Comparison of ENCODE assay signal across 8 cellular contexts in the genomic region with DNA sequence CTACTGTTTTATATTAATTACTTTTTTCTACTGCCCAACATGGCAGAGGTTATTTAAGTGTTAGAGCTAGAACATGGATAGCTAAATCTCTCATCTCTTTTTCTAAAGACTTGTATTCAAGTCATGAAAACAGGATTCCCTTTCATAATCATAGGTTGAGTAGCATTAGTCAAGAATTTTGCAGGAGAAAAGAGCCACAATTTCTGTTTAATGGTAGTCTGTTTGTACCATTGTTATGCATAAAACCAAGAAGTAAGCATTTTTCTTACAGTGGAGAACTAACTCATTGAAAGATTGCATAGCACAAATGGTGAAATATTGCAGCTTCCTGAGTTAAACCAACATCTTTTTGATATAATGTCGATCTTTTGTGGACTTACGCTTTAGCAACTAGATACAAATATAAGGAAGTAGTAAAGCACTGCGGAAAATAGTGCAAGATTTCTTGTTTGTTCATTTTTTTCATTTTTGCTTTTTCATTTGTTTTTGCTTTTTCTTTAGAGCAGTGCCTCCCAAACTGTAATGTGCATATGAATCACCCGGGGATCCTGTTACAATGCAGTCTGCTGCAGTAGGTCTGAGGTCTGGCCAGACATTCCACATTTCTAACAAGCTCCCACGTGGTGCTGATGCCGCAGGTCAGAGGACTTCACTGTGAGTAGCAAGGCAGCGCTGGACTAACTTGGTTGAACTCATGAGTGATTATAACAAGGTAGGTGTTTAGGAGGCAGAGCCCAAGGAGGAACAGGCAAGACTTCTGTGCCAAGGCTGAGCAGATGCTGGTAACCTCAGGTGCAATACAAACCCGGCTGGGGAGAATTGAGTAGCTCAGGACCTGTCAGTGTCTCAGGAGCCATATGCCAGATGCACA. TPM values are rescaled to one million over a fixed set of nuclear protein-coding genes. Genes with fewer than 3 reads are reported as not detected.
DNase-seq lines count a peak whose midpoint lies in the region; ATAC-seq, FAIRE-seq and TF ChIP-seq lines count a peak whose summit lies in the region.

No MANE protein-coding gene starts in this region.

- H3K27ac ChIP-seq in neuronal stem cell (replicated peaks; ENCODE audit: low read length): no peak overlapping the region

- no peak overlapping the region for H2BK12ac ChIP-seq in neuronal stem cell (ENCODE audit: low read length)

- no peak overlapping the region for H3K4ac ChIP-seq in neuronal stem cell (ENCODE audit: low read length)

- DNase-seq in ELR (ENCODE audit: low read depth): peak; percentile 93
- DNase-seq in NCI-H460 (ENCODE audit: extremely low read depth, low read depth): peak; percentile 1
- DNase-seq in neuronal stem cell (ENCODE audit: low spot score): no peak
- DNase-seq in KG1 (lab: John Stamatoyannopoulos, UW): no peak
- DNase-seq in Caco-2: no peak
- no peak for DNase-seq in HEK293T (ENCODE audit: extremely low spot score)

- BruUV-seq in Caco-2 (replicated peaks; lab: Mats Ljungman, UMichigan): no TSS peak

- POLR2A ChIA-PET in Caco-2 (lab: Charles Lee): no interaction called here
- POLR2A ChIA-PET in HEK293T (lab: Yijun Ruan, JAX): interaction anchor here (1.4 kb wide), 1 partner anchor 11 kb away, joined by 5 read pairs; no protein-coding TSS in a partner anchor

- no peaks in the 10 kb centered on the region for H3K79me1 ChIP-seq in neuronal stem cell (ENCODE audit: low read depth, low read length)

- H2BK5ac ChIP-seq in neuronal stem cell (ENCODE audit: low read length): no peak overlapping the region

- H3K4me2 ChIP-seq in neuronal stem cell (ENCODE audit: insufficient read depth, low read length, poor library complexity, severe bottlenecking): no peak overlapping the region

- no peak for TF ChIP-seq CTCF in Caco-2 (IDR thresholded peaks at IDR 0.05; ENCODE audit: insufficient read depth in 1 of 2, low read depth in 1 of 2, low read length in 1 of 2, severe bottlenecking in 1 of 2, unreplicated experiment in 1 of 2)

- no peak overlapping the region for H4K91ac ChIP-seq in neuronal stem cell (ENCODE audit: low read depth, low read length, poor library complexity)

- no peak overlapping the region for H3K23ac ChIP-seq in neuronal stem cell (ENCODE audit: low read depth, low read length, poor library complexity)

- H3K4me1 Mint-ChIP-seq in Caco-2 (ENCODE audit: low read depth, unreplicated experiment): no peaks in the 10 kb centered on the region

- peaks cover 0 to 28% (median 17%) of the 10 kb centered on the region in 3 experiments for H3K27me3 ChIP-seq in neuronal stem cell (ENCODE audit: control insufficient read depth in 3 of 3, insufficient read depth in 3 of 3, low read depth in 1 of 3, low read length in 3 of 3)
- H3K27me3 ChIP-seq in Caco-2 (replicated peaks; ENCODE audit: control insufficient read depth, insufficient read depth, low read length): 0 out of 2 replicates have a peak, but pooled peaks cover 3% of the 10 kb centered on the region

- no peaks in the 10 kb centered on the region for H3K36me3 Mint-ChIP-seq in Caco-2 (ENCODE audit: insufficient read depth, unreplicated experiment)

- H2AFZ ChIP-seq in neuronal stem cell (ENCODE audit: low read length): no peak overlapping the region

- no peak overlapping the region for H3K14ac ChIP-seq in neuronal stem cell (ENCODE audit: low read length)

- no peak overlapping the region for H2AK5ac ChIP-seq in neuronal stem cell (ENCODE audit: low read depth, low read length)

- no peak for ATAC-seq in GM18868 (IDR thresholded peaks at IDR 0.05; ENCODE audit: unreplicated experiment)

- CTCF ChIA-PET in Caco-2 (lab: Charles Lee) (no interaction called here), HEK293T (lab: Yijun Ruan, JAX) (no interaction called here)

- no peak overlapping the region for H3K4me3 Mint-ChIP-seq in Caco-2 (ENCODE audit: unreplicated experiment)

- H4K8ac ChIP-seq in neuronal stem cell (ENCODE audit: low read depth, low read length): no peak overlapping the region

- H3K18ac ChIP-seq in neuronal stem cell (ENCODE audit: low read length): peak overlapping the region; percentile 70

- no CpG with 5 or more reads among the region's 8 CpGs for WGBS in neuronal stem cell (ENCODE audit: extremely low coverage in 2 of 2, insufficient read length in 2 of 2, insufficient replicate concordance in 1 of 2), 2 donors

- no peak overlapping the region for H3K9ac ChIP-seq in neuronal stem cell (ENCODE audit: low read depth, low read length, poor library complexity)

- H3K36me3 ChIP-seq in neuronal stem cell (replicated peaks in 1 of 2; ENCODE audit: control insufficient read depth in 2 of 2, insufficient read depth in 2 of 2, low read length in 2 of 2) (no peaks in the 10 kb centered on the region), Caco-2 (ENCODE audit: control insufficient read depth, insufficient read depth, low read length) (no peaks in the 10 kb centered on the region)

- intact Hi-C loops in Caco-2 (cut with micrococcal nuclease; ENCODE audit: unreplicated experiment): no loop called here

- H3K9me3 ChIP-seq in neuronal stem cell (replicated peaks in 1 of 2; ENCODE audit: control insufficient read depth in 2 of 2, insufficient read depth in 1 of 2, low read depth in 1 of 2, low read length in 2 of 2): no peaks in the 10 kb centered on the region
- no peaks in the 10 kb centered on the region for H3K9me3 ChIP-seq in Caco-2

- no peak overlapping the region for H3K27ac Mint-ChIP-seq in Caco-2 (ENCODE audit: unreplicated experiment)

- FAIRE-seq in endometrium (lab: Jason Lieb, UNC): peak; percentile 96

- no peak overlapping the region for H2BK15ac ChIP-seq in neuronal stem cell (ENCODE audit: low read length)

- H3K4me3 ChIP-seq in neuronal stem cell (ENCODE audit: low read length in 2 of 2) (no peak overlapping the region), Caco-2 (ENCODE audit: low read depth, low read length) (no peak overlapping the region)

- H3K4me1 ChIP-seq in neuronal stem cell (ENCODE audit: control insufficient read depth in 2 of 2, insufficient read depth in 1 of 2, low read depth in 1 of 2, low read length in 2 of 2) (peaks cover 3 to 14% of the 10 kb centered on the region in 2 donors), Caco-2 (no peaks in the 10 kb centered on the region)

- no peak overlapping the region for H2BK120ac ChIP-seq in neuronal stem cell (ENCODE audit: low read depth, low read length)

- H3K9me3 Mint-ChIP-seq in Caco-2 (ENCODE audit: unreplicated experiment): no peaks in the 10 kb centered on the region

- H3K27me3 Mint-ChIP-seq in Caco-2 (ENCODE audit: insufficient read depth, unreplicated experiment): peaks cover 56% of the 10 kb centered on the region

TF ChIP-seq in HEK293T, 16 proteins besides CTCF, POLR2A, EP300 and RAD21:
- TF ChIP-seq ELF4 (IDR thresholded peaks at IDR 0.05): no peak
- no peak for TF ChIP-seq L3MBTL2 (conservative IDR thresholded peaks at IDR 0.05)
- no peak for TF ChIP-seq NFRKB (IDR thresholded peaks at IDR 0.05)
- no peak for TF ChIP-seq TARDBP (IDR thresholded peaks at IDR 0.05)
- TF ChIP-seq, protein P1, sequence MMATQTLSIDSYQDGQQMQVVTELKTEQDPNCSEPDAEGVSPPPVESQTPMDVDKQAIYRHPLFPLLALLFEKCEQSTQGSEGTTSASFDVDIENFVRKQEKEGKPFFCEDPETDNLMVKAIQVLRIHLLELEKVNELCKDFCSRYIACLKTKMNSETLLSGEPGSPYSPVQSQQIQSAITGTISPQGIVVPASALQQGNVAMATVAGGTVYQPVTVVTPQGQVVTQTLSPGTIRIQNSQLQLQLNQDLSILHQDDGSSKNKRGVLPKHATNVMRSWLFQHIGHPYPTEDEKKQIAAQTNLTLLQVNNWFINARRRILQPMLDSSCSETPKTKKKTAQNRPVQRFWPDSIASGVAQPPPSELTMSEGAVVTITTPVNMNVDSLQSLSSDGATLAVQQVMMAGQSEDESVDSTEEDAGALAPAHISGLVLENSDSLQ (IDR thresholded peaks at IDR 0.05): no peak
- TF ChIP-seq FOXM1 (IDR thresholded peaks at IDR 0.05; ENCODE audit: borderline replicate concordance): no peak
- TF ChIP-seq CTBP1 (IDR thresholded peaks at IDR 0.05; ENCODE audit: borderline replicate concordance): no peak
- no peak for TF ChIP-seq LEF1 (IDR thresholded peaks at IDR 0.05; ENCODE audit: borderline replicate concordance)
- TF ChIP-seq FOXK2 (IDR thresholded peaks at IDR 0.05): no peak
- TF ChIP-seq ARNT (IDR thresholded peaks at IDR 0.05): no peak
- no peak for TF ChIP-seq HDGF (IDR thresholded peaks at IDR 0.05; ENCODE audit: borderline replicate concordance)
- no peak for TF ChIP-seq ZNF384 (IDR thresholded peaks at IDR 0.05)
- no peak for TF ChIP-seq BHLHE40 (IDR thresholded peaks at IDR 0.05; ENCODE audit: borderline replicate concordance)
- TF ChIP-seq FOXA1 (IDR thresholded peaks at IDR 0.05): no peak
- no peak for TF ChIP-seq SUZ12 (IDR thresholded peaks at IDR 0.05)
- TF ChIP-seq SP1 (IDR thresholded peaks at IDR 0.05): no peak

RNA-seq across cellular contexts. Expression of a gene that starts 4.6 kb away (rescaled TPM):
- total RNA-seq in NCI-H460 (2014; rRNA removed; shearing (Covaris generic)): 14.1 and 17.9 TPM in 2 replicates
- 3.4 and 4.6 TPM in 2 replicates for polyA plus RNA-seq in NCI-H460 (2014; cell fraction: nucleus; rRNA removed)
- 0.33 TPM for polyA plus RNA-seq in neuronal stem cell (2013, experiment 1 of 2)
- polyA plus RNA-seq in neuronal stem cell (2013, experiment 2 of 2): 0.37 TPM
- 1.1 and 1.2 TPM in 2 replicates for total RNA-seq in Caco-2 (2022)

Comparison
In these comparisons a context has a peak if more than half of its experiments do, and no peak if none do; other contexts are left out.
1. DNase-seq: peak in ELR (single experiment) and NCI-H460 (single experiment); none in neuronal stem cell (single experiment), KG1 (single experiment), Caco-2 (0 of 2) and HEK293T (single experiment).